ENCODE assay signal across 1 cellular context in the genomic region with DNA sequence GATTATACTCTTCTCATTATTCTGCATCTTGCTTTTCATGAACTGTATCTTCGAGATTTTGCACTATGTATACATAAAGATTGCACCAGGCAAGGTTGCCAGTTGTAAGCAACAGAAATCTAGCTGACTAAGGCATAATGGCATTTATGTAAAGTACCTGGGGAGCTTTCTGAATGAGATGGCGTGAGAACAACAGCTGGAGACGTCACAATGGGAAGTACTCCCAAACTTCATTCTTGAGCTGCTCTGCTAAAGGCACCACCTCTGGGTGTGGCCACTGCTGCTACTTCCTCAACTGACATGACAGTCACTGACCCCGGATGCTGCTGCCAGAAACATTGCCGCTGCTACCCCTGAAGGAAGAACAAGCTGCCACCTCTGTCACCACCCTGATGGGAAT.
A peak's percentile ranks its signal among the peaks of the same experiment; 100 is the strongest.
TF ChIP-seq lines count a peak whose summit lies in the region.

No MANE protein-coding gene starts in this region.

TF ChIP-seq in HepG2, 621 proteins besides CTCF, POLR2A, EP300 and RAD21 (continued from another document):
- TF ChIP-seq, protein P1, sequence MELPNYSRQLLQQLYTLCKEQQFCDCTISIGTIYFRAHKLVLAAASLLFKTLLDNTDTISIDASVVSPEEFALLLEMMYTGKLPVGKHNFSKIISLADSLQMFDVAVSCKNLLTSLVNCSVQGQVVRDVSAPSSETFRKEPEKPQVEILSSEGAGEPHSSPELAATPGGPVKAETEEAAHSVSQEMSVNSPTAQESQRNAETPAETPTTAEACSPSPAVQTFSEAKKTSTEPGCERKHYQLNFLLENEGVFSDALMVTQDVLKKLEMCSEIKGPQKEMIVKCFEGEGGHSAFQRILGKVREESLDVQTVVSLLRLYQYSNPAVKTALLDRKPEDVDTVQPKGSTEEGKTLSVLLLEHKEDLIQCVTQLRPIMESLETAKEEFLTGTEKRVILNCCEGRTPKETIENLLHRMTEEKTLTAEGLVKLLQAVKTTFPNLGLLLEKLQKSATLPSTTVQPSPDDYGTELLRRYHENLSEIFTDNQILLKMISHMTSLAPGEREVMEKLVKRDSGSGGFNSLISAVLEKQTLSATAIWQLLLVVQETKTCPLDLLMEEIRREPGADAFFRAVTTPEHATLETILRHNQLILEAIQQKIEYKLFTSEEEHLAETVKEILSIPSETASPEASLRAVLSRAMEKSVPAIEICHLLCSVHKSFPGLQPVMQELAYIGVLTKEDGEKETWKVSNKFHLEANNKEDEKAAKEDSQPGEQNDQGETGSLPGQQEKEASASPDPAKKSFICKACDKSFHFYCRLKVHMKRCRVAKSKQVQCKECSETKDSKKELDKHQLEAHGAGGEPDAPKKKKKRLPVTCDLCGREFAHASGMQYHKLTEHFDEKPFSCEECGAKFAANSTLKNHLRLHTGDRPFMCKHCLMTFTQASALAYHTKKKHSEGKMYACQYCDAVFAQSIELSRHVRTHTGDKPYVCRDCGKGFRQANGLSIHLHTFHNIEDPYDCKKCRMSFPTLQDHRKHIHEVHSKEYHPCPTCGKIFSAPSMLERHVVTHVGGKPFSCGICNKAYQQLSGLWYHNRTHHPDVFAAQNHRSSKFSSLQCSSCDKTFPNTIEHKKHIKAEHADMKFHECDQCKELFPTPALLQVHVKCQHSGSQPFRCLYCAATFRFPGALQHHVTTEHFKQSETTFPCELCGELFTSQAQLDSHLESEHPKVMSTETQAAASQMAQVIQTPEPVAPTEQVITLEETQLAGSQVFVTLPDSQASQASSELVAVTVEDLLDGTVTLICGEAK (IDR thresholded peaks at IDR 0.05): no peak
- TF ChIP-seq, protein P1 (CRISPR knock-in tag; IDR thresholded peaks at IDR 0.05): no peak
- TF ChIP-seq MAFF (IDR thresholded peaks at IDR 0.05; ENCODE audit: low read depth, low read length): peak; percentile 81
